Comparison of ENCODE assay signal across 16 cellular contexts in the genomic region with DNA sequence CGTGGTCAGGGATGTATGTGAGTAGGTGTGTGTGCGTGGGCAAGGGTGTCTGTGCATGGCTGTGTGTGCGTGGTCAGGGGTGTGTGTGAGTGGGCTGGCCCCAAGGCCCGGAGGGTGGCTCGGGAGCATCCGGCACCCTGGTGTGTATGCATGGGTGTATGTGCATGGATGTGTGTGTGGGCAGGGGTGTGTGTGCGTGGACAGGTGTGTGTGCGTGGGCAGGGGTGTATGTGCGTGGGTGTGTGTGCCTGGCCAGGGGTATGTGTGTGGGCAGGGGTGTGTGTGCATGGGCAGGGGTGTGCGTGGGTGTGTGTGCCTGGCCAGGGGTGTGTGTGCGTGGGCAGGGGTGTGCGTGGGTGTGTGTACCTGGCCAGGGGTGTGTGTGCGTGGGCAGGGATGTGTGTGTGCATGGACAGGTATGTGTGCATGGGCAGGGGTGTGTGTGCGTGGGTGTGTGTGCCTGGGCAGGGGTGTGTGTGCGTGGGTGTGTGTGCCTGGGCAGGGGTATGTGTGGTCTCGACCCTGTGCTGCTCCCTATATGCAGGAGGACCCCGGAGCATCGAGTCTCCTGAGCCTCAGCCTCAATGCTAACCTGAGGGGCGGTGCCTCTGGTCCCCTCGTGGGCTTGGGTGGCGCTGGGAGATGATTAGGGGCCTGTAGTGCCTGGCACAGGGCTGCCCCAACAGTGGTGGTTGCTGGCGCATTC. TPM values are rescaled to one million over a fixed set of nuclear protein-coding genes. Genes with fewer than 3 reads are reported as not detected.
DNase-seq lines count a peak whose midpoint lies in the region; ATAC-seq and TF ChIP-seq lines count a peak whose summit lies in the region.
"Had no signal": no experiment of that assay in that cellular context is flagged by ENCODE, and none has a peak within 500 bp of the region (broad histone marks: within the 10 kb centered on the region; RNA-seq: fewer than 3 reads in every experiment).

No MANE protein-coding gene starts in this region.

- peak overlapping the region; percentile 87 to 93 (median 87); a peak in 6 of 7 replicates for H3K27ac Mint-ChIP-seq in H9
- H3K27ac Mint-ChIP-seq: activated T-helper 17 cell treated with anti-CD3 and anti-CD28 coated beads, Interleukin-2, amount 50 U/mL, for 72 hours; dendritic cell treated with granulocyte-macrophage colony-stimulating factor and Interleukin-4, amounts not matched to agents 40 ng/mL and 50 ng/mL, for 4 days; HFFc6; memory B cell; T-helper 2 cell treated with Interferon-gamma antibody and Interleukin-4, amounts not matched to agents 5 μg/mL and 100 μg/mL, for 36 hours had no signal

- H3K36me3 ChIP-seq in WERI-Rb-1: peaks cover 23% of the 10 kb centered on the region
- peaks cover 31% of the 10 kb centered on the region for H3K36me3 ChIP-seq in iPS-15b (ENCODE audit: control insufficient read depth, insufficient read depth, low read length)
- H3K36me3 ChIP-seq in psoas muscle (ENCODE audit: insufficient read depth in 1 of 2, low read depth in 1 of 2): no peaks in the 10 kb centered on the region
- no peaks in the 10 kb centered on the region for H3K36me3 ChIP-seq in PC-9 (ENCODE audit: low read depth)

- no peaks in the 10 kb centered on the region for H3K27me3 Mint-ChIP-seq in H9 (ENCODE audit: low read depth)
- H3K27me3 Mint-ChIP-seq: activated T-helper 17 cell treated with anti-CD3 and anti-CD28 coated beads, Interleukin-2, amount 50 U/mL, for 72 hours; dendritic cell treated with granulocyte-macrophage colony-stimulating factor and Interleukin-4, amounts not matched to agents 40 ng/mL and 50 ng/mL, for 4 days had no signal

- H3F3A ChIP-seq in PC-9 (ENCODE audit: insufficient read depth, low read depth): peaks cover 7% of the 10 kb centered on the region; the same call in 1 of the 2 replicates

- no peak for ATAC-seq in psoas muscle
- ATAC-seq: activated T-helper 17 cell treated with anti-CD3 and anti-CD28 coated beads, Interleukin-2, amount 50 U/mL, for 72 hours had no signal

- no peaks in the 10 kb centered on the region for H3K9me3 Mint-ChIP-seq in H9
- H3K9me3 Mint-ChIP-seq: activated T-helper 17 cell treated with anti-CD3 and anti-CD28 coated beads, Interleukin-2, amount 50 U/mL, for 72 hours; dendritic cell treated with granulocyte-macrophage colony-stimulating factor and Interleukin-4, amounts not matched to agents 40 ng/mL and 50 ng/mL, for 4 days; HFFc6; memory B cell; T-helper 2 cell treated with Interferon-gamma antibody and Interleukin-4, amounts not matched to agents 5 μg/mL and 100 μg/mL, for 36 hours had no signal

- no peaks in the 10 kb centered on the region for H3K79me1 ChIP-seq in H9 (ENCODE audit: insufficient read depth, low read depth, low read length, poor library complexity, severe bottlenecking)

- no peak overlapping the region for H4K91ac ChIP-seq in H9 (ENCODE audit: insufficient read length, low read depth, low read length)

- TF ChIP-seq CTCF in H9 (conservative IDR thresholded peaks at IDR 0.05): no peak
- no peak for TF ChIP-seq CTCF in WERI-Rb-1 (IDR thresholded peaks at IDR 0.05; ENCODE audit: low read depth, low read length)
- no peak for TF ChIP-seq CTCF in psoas muscle (IDR thresholded peaks at IDR 0.05)
- no peak for TF ChIP-seq CTCF in PC-9 (conservative IDR thresholded peaks at IDR 0.05)

- H3K9me3 ChIP-seq in H9 (ENCODE audit: control insufficient read depth, low read depth, low read length) (no peaks in the 10 kb centered on the region), WERI-Rb-1 (ENCODE audit: severe bottlenecking) (no peaks in the 10 kb centered on the region), iPS-15b (ENCODE audit: control insufficient read depth, insufficient read depth, low read length) (no peaks in the 10 kb centered on the region), psoas muscle (no peaks in the 10 kb centered on the region), PC-9 (ENCODE audit: insufficient read depth, low read depth) (no peaks in the 10 kb centered on the region)

- H2BK15ac ChIP-seq in H9 (ENCODE audit: low read depth, low read length): no peak overlapping the region

- no peak overlapping the region for H3K4me3 ChIP-seq in WERI-Rb-1 (ENCODE audit: low read depth, low read length)
- no peak overlapping the region for H3K4me3 ChIP-seq in iPS-15b (ENCODE audit: low read depth, low read length)
- H3K4me3 ChIP-seq in psoas muscle: no peak overlapping the region
- no peak overlapping the region for H3K4me3 ChIP-seq in PC-9

- peaks cover 13 to 16% of the 10 kb centered on the region in 2 experiments for H3K4me1 Mint-ChIP-seq in H9

- 0 out of 2 replicates have a peak overlapping the region, but pooled peaks have one; percentile 27 for H3K4ac ChIP-seq in H9 (ENCODE audit: low read depth, low read length)

- intact Hi-C loops in psoas muscle (cut with DNase I) (no loop called here), PC-9 (cut with micrococcal nuclease; ENCODE audit: unreplicated experiment) (no loop called here)

- H4K8ac ChIP-seq in H9 (replicated peaks; ENCODE audit: insufficient read length, low read depth, low read length): no peak overlapping the region

- no peaks in the 10 kb centered on the region for H3K9me2 ChIP-seq in PC-9 (ENCODE audit: insufficient read depth)

- no peak overlapping the region; a peak in 2 of 5 replicates for H3K4me3 Mint-ChIP-seq in H9
- H3K4me3 Mint-ChIP-seq: activated T-helper 17 cell treated with anti-CD3 and anti-CD28 coated beads, Interleukin-2, amount 50 U/mL, for 72 hours; dendritic cell treated with granulocyte-macrophage colony-stimulating factor and Interleukin-4, amounts not matched to agents 40 ng/mL and 50 ng/mL, for 4 days; HFFc6; memory B cell; T-helper 2 cell treated with Interferon-gamma antibody and Interleukin-4, amounts not matched to agents 5 μg/mL and 100 μg/mL, for 36 hours had no signal

- peak overlapping the region; percentile 90 for H3K18ac ChIP-seq in H9 (ENCODE audit: insufficient read length, low read depth, low read length)

- BruUV-seq in PC-9 (replicated peaks; lab: Mats Ljungman, UMichigan): no TSS peak

- no peak overlapping the region for H3K23ac ChIP-seq in H9 (ENCODE audit: insufficient read length, low read depth, low read length)

- H3K36me3 Mint-ChIP-seq in H9 (ENCODE audit: insufficient read depth in 1 of 3, low read depth in 3 of 3): peaks cover 4 to 37% (median 21%) of the 10 kb centered on the region in 3 experiments; a peak in 5 of 7 replicates
- H3K36me3 Mint-ChIP-seq: memory B cell had no signal

- no peak overlapping the region for H2BK120ac ChIP-seq in H9 (ENCODE audit: low read depth, low read length, poor library complexity, severe bottlenecking)

- H3K4me2 ChIP-seq in H9 (ENCODE audit: insufficient read depth, insufficient read length, low read length): no peak overlapping the region
- H3K4me2 ChIP-seq in PC-9: no peak overlapping the region

- H3K14ac ChIP-seq in H9 (ENCODE audit: insufficient read depth, low read length): peak overlapping the region; percentile 10; the same call in 1 of the 2 replicates

- H3K9ac ChIP-seq in H9 (ENCODE audit: extremely low read depth, insufficient read length, low read length): no peak overlapping the region
- H3K9ac ChIP-seq in iPS-15b (ENCODE audit: low read depth, low read length): peak overlapping the region; percentile 37

- H2BK20ac ChIP-seq in H9 (ENCODE audit: low read depth, low read length, poor library complexity, severe bottlenecking): no peak overlapping the region

- POLR2A ChIA-PET in PC-9 (lab: Charles Lee; ENCODE audit: unreplicated experiment): no interaction called here

- no peak overlapping the region for H3T11ph ChIP-seq in H9 (ENCODE audit: low read length)

- H2AFZ ChIP-seq in H9 (ENCODE audit: low read length) (no peak overlapping the region), PC-9 (no peak overlapping the region)

- no peaks in the 10 kb centered on the region for H3K79me2 ChIP-seq in H9 (ENCODE audit: insufficient read depth, low read length)
- H3K79me2 ChIP-seq in PC-9 (ENCODE audit: low read depth): no peaks in the 10 kb centered on the region

- H3K27ac ChIP-seq in H9 (ENCODE audit: insufficient read length, low read depth, low read length) (no peak overlapping the region), WERI-Rb-1 (peak overlapping the region; percentile 92), psoas muscle (no peak overlapping the region), PC-9 (no peak overlapping the region)

- H3K56ac ChIP-seq in H9 (ENCODE audit: insufficient read length, low read depth, low read length): no peak overlapping the region

- peak overlapping the region; percentile 30 for H2BK5ac ChIP-seq in H9 (ENCODE audit: insufficient read length, low read length)

- peak overlapping the region; percentile 1 for H4K5ac ChIP-seq in H9 (ENCODE audit: insufficient read length, low read depth, low read length)

- H3K23me2 ChIP-seq in H9 (ENCODE audit: insufficient read length, low read depth, low read length, poor library complexity, severe bottlenecking): no peaks in the 10 kb centered on the region

- H2AK5ac ChIP-seq in H9 (ENCODE audit: insufficient read length, low read length): no peak overlapping the region

- DNase-seq in H9 (no peak), WERI-Rb-1 (no peak), psoas muscle (peak; percentile 7 to 39), NCI-H1048 (lab: John Stamatoyannopoulos, UW) (no peak), cerebellum (ENCODE audit: low spot score) (no peak), PC-9 (no peak), LoVo (ENCODE audit: low spot score) (no peak)
- DNase-seq: activated CD4-positive, alpha-beta T cell treated with anti-CD3 and anti-CD28 coated beads, Interleukin-2, amount 50 U/mL, for 48 hours; DMS79 treated with DMSO at 0.1 percent for 48 hours; HFFc6; NCI-H1930 had no signal

- H3K4me1 ChIP-seq in H9 (ENCODE audit: insufficient read depth, low read length): peaks cover 5% of the 10 kb centered on the region; the same call in 1 of the 2 replicates
- H3K4me1 ChIP-seq in iPS-15b (ENCODE audit: control insufficient read depth, insufficient read depth, low read length): peaks cover 2% of the 10 kb centered on the region
- H3K4me1 ChIP-seq in psoas muscle: peaks cover 10% of the 10 kb centered on the region
- H3K4me1 ChIP-seq in PC-9 (replicated peaks; ENCODE audit: insufficient read depth): no peaks in the 10 kb centered on the region

- WGBS in H9 (ENCODE audit: extremely low coverage, insufficient read length, low lambda C conversion rate): no CpG with 5 or more reads among the region's 22 CpGs
- WGBS in psoas muscle, 3 donors: 86 to 91% (median 87%) methylated on average over 20 to 22 of the region's 22 CpGs

- H4K20me1 ChIP-seq in H9 (ENCODE audit: control insufficient read depth, insufficient read depth, insufficient read length) (peaks cover 4% of the 10 kb centered on the region), PC-9 (ENCODE audit: insufficient read depth) (no peaks in the 10 kb centered on the region; the same call in 1 of the 2 replicates)

- H2BK12ac ChIP-seq in H9 (ENCODE audit: insufficient read length, low read depth, low read length): no peak overlapping the region

- CTCF ChIA-PET in PC-9 (lab: Charles Lee): interaction anchor here (0.6 to 1.1 kb wide), 2 partner anchors 14 to 18 kb away, joined by 5 to 6 read pairs; no protein-coding TSS in a partner anchor

- H3K27me3 ChIP-seq in H9 (ENCODE audit: insufficient read depth, low read length): no peaks in the 10 kb centered on the region
- no peaks in the 10 kb centered on the region for H3K27me3 ChIP-seq in WERI-Rb-1 (ENCODE audit: insufficient read depth, low read depth, severe bottlenecking)
- H3K27me3 ChIP-seq in iPS-15b (ENCODE audit: control insufficient read depth, insufficient read depth, low read length): no peaks in the 10 kb centered on the region
- no peaks in the 10 kb centered on the region for H3K27me3 ChIP-seq in psoas muscle (ENCODE audit: insufficient read depth in 3 of 3, low read length in 2 of 3)
- no peaks in the 10 kb centered on the region for H3K27me3 ChIP-seq in PC-9 (ENCODE audit: insufficient read depth, low read depth)

RNA-seq across cellular contexts. Expression of a gene that starts 16.3 kb away (rescaled TPM):
- total RNA-seq in H9 (2021): 48.1 and 48.5 TPM in 2 replicates
- under 1 TPM; 0.29 to 0.56 (median 0.49) TPM for total RNA-seq in psoas muscle
- polyA plus RNA-seq in psoas muscle: under 1 TPM; 0.29 to 0.55 (median 0.52) TPM
- total RNA-seq in cerebellum: 0.45 TPM
- total RNA-seq in PC-9 (2021): 25.1 and 29.1 TPM in 2 replicates

Comparison
In these comparisons a context has a peak if more than half of its experiments do, and no peak if none do; other contexts are left out.
1. DNase-seq: peak in psoas muscle (2 of 2); none in H9 (single experiment), WERI-Rb-1 (single experiment), NCI-H1048 (single experiment), cerebellum (single experiment), PC-9 (0 of 2) and LoVo (single experiment).
2. RNA of a gene that starts 16.3 kb away (total RNA-seq): 48.1 to 48.5 TPM in H9 and 25.1 to 29.1 TPM in PC-9; 0.29 to 0.56 TPM in psoas muscle and 0.45 TPM in cerebellum (single experiment); every median in the first group is over 10 times any median in the second.